ENCODE assay signal across 8 cellular contexts in genomic region chr4:110518889-110519490, GRCh38. TPM values are rescaled to one million over a fixed set of nuclear protein-coding genes. Genes with fewer than 3 reads are reported as not detected.
DNase-seq lines count a peak whose midpoint lies in the region; ATAC-seq lines count a peak whose summit lies in the region.

No MANE protein-coding gene starts in this region.

- no peak for ATAC-seq in HG03135 (IDR thresholded peaks at IDR 0.05; ENCODE audit: unreplicated experiment)

- DNase-seq in stimulated activated CD4-positive, alpha-beta T cell treated with anti-CD3 and anti-CD28 coated beads, Interleukin-12 subunit alpha, Interleukin-12 subunit beta, amount 100 ng/mL, for 4 hours = peak; percentile 5
- no peak for DNase-seq in stimulated activated CD4-positive, alpha-beta T cell treated with anti-CD3 and anti-CD28 coated beads, Interleukin-1b, Interleukin-23, amount 100 ng/mL, for 48 hours
- peak; percentile 12 for DNase-seq in NCI-H69 (lab: John Stamatoyannopoulos, UW)
- peak; percentile 9 for DNase-seq in central memory CD4-positive, alpha-beta T cell
- peak; percentile 23 for DNase-seq in mucosa of gallbladder (ENCODE audit: low spot score)
- no peak for DNase-seq in NCI-H446 treated with DMSO at 0.1 percent for 48 hours (lab: John Stamatoyannopoulos, UW)
- no peak for DNase-seq in NCI-H146 treated with DMSO at 0.1 percent for 48 hours (lab: John Stamatoyannopoulos, UW; ENCODE audit: unreplicated experiment)

RNA-seq across cellular contexts. Expression of gene ENPEP, which starts 43.0 kb away (rescaled TPM):
- total RNA-seq in mucosa of gallbladder = 1.8 TPM

Comparison
In these comparisons a context has a peak if more than half of its experiments do, and no peak if none do; other contexts are left out.
1. DNase-seq: peak in stimulated activated CD4-positive, alpha-beta T cell treated with anti-CD3 and anti-CD28 coated beads, Interleukin-12 subunit alpha, Interleukin-12 subunit beta, amount 100 ng/mL, for 4 hours (single experiment), NCI-H69 (single experiment), central memory CD4-positive, alpha-beta T cell (single experiment) and mucosa of gallbladder (single experiment); none in stimulated activated CD4-positive, alpha-beta T cell treated with anti-CD3 and anti-CD28 coated beads, Interleukin-1b, Interleukin-23, amount 100 ng/mL, for 48 hours (single experiment), NCI-H446 treated with DMSO at 0.1 percent for 48 hours (single experiment) and NCI-H146 treated with DMSO at 0.1 percent for 48 hours (single experiment).